ENCODE assay signal across 22 cellular contexts in the genomic region with DNA sequence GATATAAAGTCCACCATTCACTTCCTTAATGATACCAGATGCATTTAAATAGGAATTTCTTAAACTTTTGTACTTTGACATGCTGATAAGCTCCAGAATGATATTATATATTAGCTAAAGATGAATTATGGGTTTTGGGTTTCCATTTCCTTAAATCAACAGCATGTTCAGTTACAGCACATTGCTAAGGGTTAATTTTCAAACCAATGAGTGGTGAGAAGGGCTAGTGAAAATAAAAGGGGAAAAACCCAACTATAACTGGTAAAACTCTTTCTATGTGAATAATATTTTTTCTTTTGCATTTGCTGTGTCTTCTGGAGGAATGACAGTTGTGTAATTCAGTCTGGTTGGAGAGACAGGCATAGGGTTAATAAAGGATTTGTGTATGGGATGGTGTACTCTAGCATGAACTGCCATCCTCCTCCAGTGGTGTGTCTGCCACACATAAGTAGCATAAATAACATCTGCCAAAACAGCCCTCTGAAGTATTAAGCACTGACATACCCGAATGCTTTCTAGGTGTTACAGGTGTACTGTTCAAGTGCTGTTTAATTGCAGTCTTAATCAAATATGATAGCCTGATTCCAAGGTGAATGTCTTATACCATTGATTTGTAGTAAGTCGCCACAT. TPM values are rescaled to one million over a fixed set of nuclear protein-coding genes. Genes with fewer than 3 reads are reported as not detected.
DNase-seq lines count a peak whose midpoint lies in the region; ATAC-seq and TF ChIP-seq lines count a peak whose summit lies in the region.
"Had no signal": no experiment of that assay in that cellular context is flagged by ENCODE, and none has a peak within 500 bp of the region (broad histone marks: within the 10 kb centered on the region; RNA-seq: fewer than 3 reads in every experiment).

No MANE protein-coding gene starts in this region.

- H3K4me3 ChIP-seq in hepatocyte (no peak overlapping the region), esophagus muscularis mucosa (no peak overlapping the region)
- H3K4me3 ChIP-seq: breast epithelium, gastrocnemius medialis, mucosa of descending colon, sigmoid colon had no signal

- H3K79me2 ChIP-seq in hepatocyte, result no peaks in the 10 kb centered on the region

- BruUV-seq in Calu3 (replicated peaks; lab: Mats Ljungman, UMichigan), result no TSS peak

- H3K27ac Mint-ChIP-seq in Calu3 (ENCODE audit: unreplicated experiment), result no peak overlapping the region
- H3K27ac Mint-ChIP-seq: activated CD8-positive, alpha-beta T cell treated with anti-CD3 and anti-CD28 coated beads for 36 hours; activated T-helper 1 cell treated with anti-CD3 and anti-CD28 coated beads, Interleukin-12 subunit alpha, Interleukin-12 subunit beta, Interleukin-2, Interleukin-4 antibody, amounts not matched to agents 30 ng/mL and 10 ng/mL and 1 ng/mL, durations not matched to agents 14 hours and 24 hours and 36 hours had no signal

- H4K20me1 ChIP-seq in hepatocyte (ENCODE audit: insufficient read depth, poor library complexity, severe bottlenecking), result no peaks in the 10 kb centered on the region

- H3K27me3 Mint-ChIP-seq in Calu3 (ENCODE audit: unreplicated experiment), result no peaks in the 10 kb centered on the region

- TF ChIP-seq CTCF in hepatocyte (IDR thresholded peaks at IDR 0.05; ENCODE audit: poor library complexity) (no peak), esophagus muscularis mucosa (IDR thresholded peaks at IDR 0.05) (no peak), Calu3 (IDR thresholded peaks at IDR 0.05; ENCODE audit: unreplicated experiment) (no peak)

- no peaks in the 10 kb centered on the region for H3K9me3 ChIP-seq in hepatocyte (ENCODE audit: low read depth)
- H3K9me3 ChIP-seq in esophagus muscularis mucosa, result no peaks in the 10 kb centered on the region
- H3K9me3 ChIP-seq: breast epithelium, gastrocnemius medialis, mucosa of descending colon, neutrophil, sigmoid colon had no signal

- H3K27ac ChIP-seq in hepatocyte (no peak overlapping the region), esophagus muscularis mucosa (replicated peaks in 1 of 4) (no peak overlapping the region)
- H3K27ac ChIP-seq: 22Rv1, breast epithelium, gastrocnemius medialis, neutrophil, sigmoid colon had no signal

- no peaks in the 10 kb centered on the region for H3K36me3 ChIP-seq in hepatocyte (replicated peaks; ENCODE audit: insufficient read depth, low read depth)
- no peaks in the 10 kb centered on the region for H3K36me3 ChIP-seq in esophagus muscularis mucosa
- H3K36me3 ChIP-seq: breast epithelium, gastrocnemius medialis, neutrophil, sigmoid colon had no signal

- CTCF ChIA-PET in Calu3 (lab: Charles Lee), result no interaction called here

- no peak overlapping the region for H2AFZ ChIP-seq in hepatocyte

- no peaks in the 10 kb centered on the region for H3K36me3 Mint-ChIP-seq in Calu3 (ENCODE audit: insufficient read depth, unreplicated experiment)

- H3K4me1 ChIP-seq in hepatocyte (ENCODE audit: insufficient read depth) (peaks cover 43% of the 10 kb centered on the region), esophagus muscularis mucosa (no peaks in the 10 kb centered on the region)
- H3K4me1 ChIP-seq: breast epithelium, gastrocnemius medialis, sigmoid colon had no signal

- no peaks in the 10 kb centered on the region for H3K4me1 Mint-ChIP-seq in Calu3 (ENCODE audit: low read depth, unreplicated experiment)

- intact Hi-C loops in Right ventricle myocardium superior (cut with DNase I), result no loop called here
- intact Hi-C loops in esophagus muscularis mucosa (cut with DNase I), result no loop called here
- intact Hi-C loops in Calu3 (cut with micrococcal nuclease; ENCODE audit: unreplicated experiment), result no loop called here

- no peak overlapping the region for H3K4me3 Mint-ChIP-seq in Calu3 (ENCODE audit: low read depth, unreplicated experiment)
- H3K4me3 Mint-ChIP-seq: activated CD8-positive, alpha-beta T cell treated with anti-CD3 and anti-CD28 coated beads for 36 hours; activated T-helper 1 cell treated with anti-CD3 and anti-CD28 coated beads, Interleukin-12 subunit alpha, Interleukin-12 subunit beta, Interleukin-2, Interleukin-4 antibody, amounts not matched to agents 30 ng/mL and 10 ng/mL and 1 ng/mL, durations not matched to agents 14 hours and 24 hours and 36 hours had no signal

- no peaks in the 10 kb centered on the region for H3K27me3 ChIP-seq in hepatocyte
- no peaks in the 10 kb centered on the region for H3K27me3 ChIP-seq in esophagus muscularis mucosa
- H3K27me3 ChIP-seq: breast epithelium, gastrocnemius medialis, neutrophil, sigmoid colon had no signal

- ATAC-seq in GM21619 (IDR thresholded peaks at IDR 0.05; ENCODE audit: unreplicated experiment) (peak; percentile 86), HG03097 (IDR thresholded peaks at IDR 0.05; ENCODE audit: low FRiP score, unreplicated experiment) (peak; percentile 77), Right ventricle myocardium superior (ENCODE audit: poor library complexity) (no peak)
- ATAC-seq: activated CD8-positive, alpha-beta T cell treated with anti-CD3 and anti-CD28 coated beads for 36 hours; gastrocnemius medialis; HCT116; left lobe of liver; mucosa of descending colon had no signal

- peak overlapping the region; percentile 18 for H3K4me2 ChIP-seq in hepatocyte

- no peak for TF ChIP-seq EP300 in esophagus muscularis mucosa (IDR thresholded peaks at IDR 0.05)

- TF ChIP-seq POLR2A in esophagus muscularis mucosa (IDR thresholded peaks at IDR 0.05; ENCODE audit: low read depth), result no peak

- H3K9me2 ChIP-seq in hepatocyte (replicated peaks; ENCODE audit: insufficient read depth), result no peaks in the 10 kb centered on the region

- no peaks in the 10 kb centered on the region for H3K9me3 Mint-ChIP-seq in Calu3 (ENCODE audit: low read depth, unreplicated experiment)
- H3K9me3 Mint-ChIP-seq: activated CD8-positive, alpha-beta T cell treated with anti-CD3 and anti-CD28 coated beads for 36 hours; activated T-helper 1 cell treated with anti-CD3 and anti-CD28 coated beads, Interleukin-12 subunit alpha, Interleukin-12 subunit beta, Interleukin-2, Interleukin-4 antibody, amounts not matched to agents 30 ng/mL and 10 ng/mL and 1 ng/mL, durations not matched to agents 14 hours and 24 hours and 36 hours had no signal

- 87% methylated on average over 2 of the region's 2 CpGs for WGBS in hepatocyte (ENCODE audit: low lambda C conversion rate, missing lambda C conversion rate)
- 86% methylated on average over 2 of the region's 2 CpGs for WGBS in esophagus muscularis mucosa

- DNase-seq in NCI-H1105 treated with DMSO at 0.1 percent for 48 hours (lab: John Stamatoyannopoulos, UW) (peak; percentile 6), NCI-H1105 (lab: John Stamatoyannopoulos, UW) (no peak), hepatocyte (ENCODE audit: low spot score) (no peak), Right ventricle myocardium superior (no peak), esophagus muscularis mucosa (ENCODE audit: extremely low spot score) (no peak), Calu3 (no peak)
- DNase-seq: activated CD8-positive, alpha-beta T cell treated with anti-CD3 and anti-CD28 coated beads for 36 hours; dermis blood vessel endothelial cell; gastrocnemius medialis; mucosa of descending colon; NCI-H187; NCI-H446; sigmoid colon; stimulated activated CD4-positive, alpha-beta T cell treated with anti-CD3 and anti-CD28 coated beads, Interleukin-2, amount 100 ng/mL, for 24 hours had no signal

RNA-seq across cellular contexts. Expression of gene CPS1, which starts 19.3 kb away (rescaled TPM):
- total RNA-seq in hepatocyte (587 and 618 TPM in 2 replicates), Right ventricle myocardium superior (3.0 TPM), esophagus muscularis mucosa (1 to 10 TPM; 1.0 to 2.4 (median 1.6) TPM), Calu3 (2022) (0.80 and 1.1 TPM in 2 replicates)
- polyA plus RNA-seq in hepatocyte, result 145 and 239 TPM in 2 replicates

Comparison
In these comparisons a context has a peak if more than half of its experiments do, and no peak if none do; other contexts are left out.
1. RNA of gene CPS1, which starts 19.3 kb away (total RNA-seq): 587 to 618 TPM in hepatocyte; 3.0 TPM in Right ventricle myocardium superior (single experiment), 1.0 to 2.4 TPM in esophagus muscularis mucosa and 0.80 to 1.1 TPM in Calu3; every median in the first group is over 100 times any median in the second.